In genomic region chr2:47719099-47719498, GRCh38 we compare ENCODE assay signal across 15 cellular contexts.
DNase-seq lines count a peak whose midpoint lies in the region; ATAC-seq, FAIRE-seq and TF ChIP-seq lines count a peak whose summit lies in the region.
"Had no signal": no experiment of that assay in that cellular context is flagged by ENCODE, and none has a peak within 500 bp of the region (broad histone marks: within the 10 kb centered on the region; RNA-seq: fewer than 3 reads in every experiment).

No MANE protein-coding gene starts in this region.

- TF ChIP-seq POLR2A in GM12891 (IDR thresholded peaks at IDR 0.05; ENCODE audit: low read depth, low read length): no peak
- TF ChIP-seq POLR2A in gastroesophageal sphincter (IDR thresholded peaks at IDR 0.05): no peak

- no peaks in the 10 kb centered on the region for H3K27me3 Mint-ChIP-seq in IgD-negative memory B cell

- TF ChIP-seq CTCF in gastroesophageal sphincter (IDR thresholded peaks at IDR 0.05): no peak

- H3K36me3 ChIP-seq in gastroesophageal sphincter: no peaks in the 10 kb centered on the region
- H3K36me3 ChIP-seq: BE2C, colonic mucosa had no signal

- H3K27ac ChIP-seq in gastroesophageal sphincter: no peak overlapping the region
- H3K27ac ChIP-seq: colonic mucosa had no signal

- H3K4me3 ChIP-seq in gastroesophageal sphincter: no peak overlapping the region
- H3K4me3 ChIP-seq: colonic mucosa, lung had no signal

- no peaks in the 10 kb centered on the region for H3K36me3 Mint-ChIP-seq in IgD-negative memory B cell

- FAIRE-seq in GM12891 (lab: Jason Lieb, UNC): peak; percentile 79
- FAIRE-seq: RCC 7860 had no signal

- no peaks in the 10 kb centered on the region for H3K4me1 ChIP-seq in gastroesophageal sphincter
- H3K4me1 ChIP-seq: BE2C, colonic mucosa had no signal

- peak overlapping the region; percentile 49 to 86 (median 83) for H3K27ac Mint-ChIP-seq in IgD-negative memory B cell

- peaks cover 23 to 41% (median 28%) of the 10 kb centered on the region in 3 donors for H3K4me1 Mint-ChIP-seq in IgD-negative memory B cell

- peak overlapping the region in 2 of 4 donors; percentile 75 to 91 for H3K4me3 Mint-ChIP-seq in IgD-negative memory B cell

- no peaks in the 10 kb centered on the region for H3K9me3 Mint-ChIP-seq in IgD-negative memory B cell

- no peak for DNase-seq in GM12891 (ENCODE audit: insufficient read length, low spot score)
- no peak for DNase-seq in activated naive CD4-positive, alpha-beta T cell treated with Interleukin-2 at 50 U/mL for 16 hours
- no peak for DNase-seq in DMS79 (lab: John Stamatoyannopoulos, UW)
- DNase-seq in retina: no peak
- DNase-seq: activated gamma-delta T cell, BE2C, colonic mucosa, foreskin fibroblast, NCI-H2029 treated with DMSO at 0.1 percent for 48 hours had no signal

- no peak for TF ChIP-seq EP300 in gastroesophageal sphincter (IDR thresholded peaks at IDR 0.05)

- no peaks in the 10 kb centered on the region for H3K9me3 ChIP-seq in gastroesophageal sphincter
- H3K9me3 ChIP-seq: BE2C, colonic mucosa had no signal

- WGBS in gastroesophageal sphincter (ENCODE audit: low coverage in 1 of 2), 2 donors: 20 to 43% methylated on average over 4 of the region's 4 CpGs

- peak; percentile 62 for ATAC-seq in GM19372 (IDR thresholded peaks at IDR 0.05; ENCODE audit: low read depth, unreplicated experiment)
- ATAC-seq in HG02884 (IDR thresholded peaks at IDR 0.05; ENCODE audit: unreplicated experiment): peak; percentile 68
- ATAC-seq in gastroesophageal sphincter: no peak

- H3K27me3 ChIP-seq in gastroesophageal sphincter: no peaks in the 10 kb centered on the region
- H3K27me3 ChIP-seq: BE2C, colonic mucosa had no signal

TF ChIP-seq in GM12891, 5 proteins besides CTCF, POLR2A, EP300 and RAD21:
- no peak for TF ChIP-seq POLR2AphosphoS5 (IDR thresholded peaks at IDR 0.05; ENCODE audit: low read depth, low read length)
- no peak for TF ChIP-seq SPI1 (IDR thresholded peaks at IDR 0.05; ENCODE audit: low read depth, low read length)
- TF ChIP-seq POU2F2 (IDR thresholded peaks at IDR 0.05; ENCODE audit: low read depth, low read length): peak; percentile 42; the same call in 1 of the 2 replicates
- TF ChIP-seq PAX5 (IDR thresholded peaks at IDR 0.05; ENCODE audit: insufficient read depth, low read length, severe bottlenecking): no peak
- no peak for TF ChIP-seq TAF1 (IDR thresholded peaks at IDR 0.05; ENCODE audit: low read depth, low read length)
